ENCODE assay signal across 2 cellular contexts in the genomic region with DNA sequence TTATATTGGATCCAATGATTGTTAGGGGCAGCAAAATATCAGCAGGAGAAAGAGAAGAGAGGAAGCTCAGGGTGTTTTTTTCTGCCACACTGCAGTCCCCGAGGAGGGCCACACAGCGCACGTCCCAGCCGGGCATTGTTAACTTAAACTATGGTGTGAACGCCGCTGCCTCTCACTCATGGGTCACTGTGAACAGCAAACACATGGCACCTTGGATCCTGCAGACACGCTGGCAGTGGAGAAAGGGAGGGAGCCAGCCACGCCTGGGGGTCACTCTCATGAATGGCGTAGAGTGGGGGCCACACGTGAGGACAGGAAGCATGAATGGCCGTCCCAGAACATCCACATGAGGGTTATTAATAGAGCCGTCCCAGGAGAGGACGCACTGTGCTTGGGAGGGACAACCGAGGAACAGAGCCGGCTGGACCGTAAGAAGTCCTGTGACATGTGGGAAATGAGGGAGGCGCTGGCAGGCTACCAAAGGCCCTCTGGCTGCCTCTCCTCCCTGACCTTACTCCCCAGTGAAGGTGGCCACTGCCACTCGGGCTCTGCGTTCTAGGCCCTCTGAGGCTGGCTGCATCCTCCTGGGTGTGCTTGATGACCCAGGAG.
TF ChIP-seq lines count a peak whose summit lies in the region.

No MANE protein-coding gene starts in this region.

TF ChIP-seq in GM23338, 12 proteins besides CTCF, POLR2A, EP300 and RAD21:
- no peak for TF ChIP-seq REST (IDR thresholded peaks at IDR 0.05; ENCODE audit: unreplicated experiment)

TF ChIP-seq in HepG2, 621 proteins besides CTCF, POLR2A, EP300 and RAD21:
- TF ChIP-seq ELF1 (CRISPR knock-in tag; IDR thresholded peaks at IDR 0.05) (no peak), ELF3 (CRISPR knock-in tag; IDR thresholded peaks at IDR 0.05) (no peak), ZNF615 (CRISPR knock-in tag; IDR thresholded peaks at IDR 0.05; ENCODE audit: borderline replicate concordance) (no peak), ZNF567 (CRISPR knock-in tag; IDR thresholded peaks at IDR 0.05; ENCODE audit: borderline replicate concordance) (no peak), ZNF546 (CRISPR knock-in tag; conservative IDR thresholded peaks at IDR 0.05) (no peak), ZNF550 (CRISPR knock-in tag; IDR thresholded peaks at IDR 0.05; ENCODE audit: borderline replicate concordance) (no peak), NONO (IDR thresholded peaks at IDR 0.05) (no peak), NONO (CRISPR knock-in tag; conservative IDR thresholded peaks at IDR 0.05) (no peak), PRMT3 (CRISPR knock-in tag; IDR thresholded peaks at IDR 0.05; ENCODE audit: borderline replicate concordance, low read depth) (no peak), RARG (CRISPR knock-in tag; IDR thresholded peaks at IDR 0.05; ENCODE audit: low read depth) (no peak), ZFP41 (CRISPR knock-in tag; IDR thresholded peaks at IDR 0.05; ENCODE audit: borderline replicate concordance) (no peak), ZNF10 (CRISPR knock-in tag; IDR thresholded peaks at IDR 0.05; ENCODE audit: borderline replicate concordance, low read depth) (no peak)
- TF ChIP-seq, protein P1, sequence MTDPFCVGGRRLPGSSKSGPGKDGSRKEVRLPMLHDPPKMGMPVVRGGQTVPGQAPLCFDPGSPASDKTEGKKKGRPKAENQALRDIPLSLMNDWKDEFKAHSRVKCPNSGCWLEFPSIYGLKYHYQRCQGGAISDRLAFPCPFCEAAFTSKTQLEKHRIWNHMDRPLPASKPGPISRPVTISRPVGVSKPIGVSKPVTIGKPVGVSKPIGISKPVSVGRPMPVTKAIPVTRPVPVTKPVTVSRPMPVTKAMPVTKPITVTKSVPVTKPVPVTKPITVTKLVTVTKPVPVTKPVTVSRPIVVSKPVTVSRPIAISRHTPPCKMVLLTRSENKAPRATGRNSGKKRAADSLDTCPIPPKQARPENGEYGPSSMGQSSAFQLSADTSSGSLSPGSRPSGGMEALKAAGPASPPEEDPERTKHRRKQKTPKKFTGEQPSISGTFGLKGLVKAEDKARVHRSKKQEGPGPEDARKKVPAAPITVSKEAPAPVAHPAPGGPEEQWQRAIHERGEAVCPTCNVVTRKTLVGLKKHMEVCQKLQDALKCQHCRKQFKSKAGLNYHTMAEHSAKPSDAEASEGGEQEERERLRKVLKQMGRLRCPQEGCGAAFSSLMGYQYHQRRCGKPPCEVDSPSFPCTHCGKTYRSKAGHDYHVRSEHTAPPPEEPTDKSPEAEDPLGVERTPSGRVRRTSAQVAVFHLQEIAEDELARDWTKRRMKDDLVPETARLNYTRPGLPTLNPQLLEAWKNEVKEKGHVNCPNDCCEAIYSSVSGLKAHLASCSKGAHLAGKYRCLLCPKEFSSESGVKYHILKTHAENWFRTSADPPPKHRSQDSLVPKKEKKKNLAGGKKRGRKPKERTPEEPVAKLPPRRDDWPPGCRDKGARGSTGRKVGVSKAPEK (CRISPR knock-in tag; IDR thresholded peaks at IDR 0.05; ENCODE audit: borderline replicate concordance): no peak
TF ChIP-seq in HepG2: peak in this region for 0.
